ENCODE assay signal across 24 cellular contexts in the genomic region with DNA sequence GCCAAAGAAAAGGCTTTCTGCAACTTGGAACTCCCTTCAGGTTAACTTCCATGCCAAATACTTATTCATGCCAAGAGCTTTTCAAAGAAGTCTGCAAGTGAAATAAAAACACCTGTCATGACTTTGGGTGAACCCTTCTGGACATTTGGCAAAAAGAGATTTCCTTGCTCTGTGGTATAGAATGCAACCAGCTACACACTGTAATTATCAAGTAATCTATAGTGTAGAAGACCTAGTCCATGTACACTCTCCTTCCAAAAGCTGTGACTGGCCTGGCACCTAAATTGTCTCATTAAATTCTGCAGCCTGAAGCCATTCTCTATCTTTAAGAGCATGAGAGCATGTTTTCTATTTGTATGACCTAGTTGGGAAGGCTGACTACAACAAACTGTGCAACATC.
A peak's percentile ranks its signal among the peaks of the same experiment; 100 is the strongest.
DNase-seq lines count a peak whose midpoint lies in the region; ATAC-seq and TF ChIP-seq lines count a peak whose summit lies in the region.
"Had no signal": no experiment of that assay in that cellular context is flagged by ENCODE, and none has a peak within 500 bp of the region (broad histone marks: within the 10 kb centered on the region; RNA-seq: fewer than 3 reads in every experiment).

No MANE protein-coding gene starts in this region.

- H3F3A ChIP-seq in SK-N-SH (replicated peaks; ENCODE audit: insufficient read depth) = no peaks in the 10 kb centered on the region

- peak; percentile 67 for ATAC-seq in sciatic nerve
- no peak for ATAC-seq in activated T-helper 17 cell treated with anti-CD3 and anti-CD28 coated beads, Interleukin-2, amount 50 U/mL, for 72 hours (replicated peaks)
- ATAC-seq: GM12878 had no signal

- H3K4me3 ChIP-seq in esophagus muscularis mucosa (no peak overlapping the region), SK-N-SH (ENCODE audit: low read depth in 2 of 2, low read length in 1 of 2) (no peak overlapping the region)
- H3K4me3 ChIP-seq: BLaER1, GM12878 had no signal

- H3K79me2 ChIP-seq in SK-N-SH (ENCODE audit: insufficient read depth) = no peaks in the 10 kb centered on the region

- no peaks in the 10 kb centered on the region for H3K9me3 ChIP-seq in esophagus muscularis mucosa
- H3K9me3 ChIP-seq in SK-N-SH = no peaks in the 10 kb centered on the region
- H3K9me3 ChIP-seq: BE2C, BLaER1 had no signal

- H3K4me3 Mint-ChIP-seq in nephron = no peak overlapping the region
- no peak overlapping the region for H3K4me3 Mint-ChIP-seq in activated T-helper 17 cell treated with anti-CD3 and anti-CD28 coated beads, Interleukin-2, amount 50 U/mL, for 72 hours
- H3K4me3 Mint-ChIP-seq: CD14-positive monocyte; CD4-positive, alpha-beta memory T cell; CD8-positive, alpha-beta memory T cell had no signal

- H3K4me2 ChIP-seq in SK-N-SH = no peak overlapping the region
- H3K4me2 ChIP-seq: BLaER1 had no signal

- H3K36me3 ChIP-seq in esophagus muscularis mucosa (no peaks in the 10 kb centered on the region), SK-N-SH (replicated peaks in 1 of 2; ENCODE audit: control insufficient read depth in 1 of 2, insufficient read depth in 2 of 2, low read length in 1 of 2) (no peaks in the 10 kb centered on the region)
- H3K36me3 ChIP-seq: BE2C, BLaER1 had no signal

- H3K27me3 ChIP-seq in esophagus muscularis mucosa (no peaks in the 10 kb centered on the region), SK-N-SH (ENCODE audit: insufficient read depth) (no peaks in the 10 kb centered on the region; the same call in 1 of the 2 replicates)
- H3K27me3 ChIP-seq: BE2C, BLaER1 had no signal

- POLR2A ChIA-PET in SK-N-SH (lab: Yijun Ruan, JAX) = no interaction called here

- H3K9me3 Mint-ChIP-seq in nephron = no peaks in the 10 kb centered on the region
- peaks cover 8% of the 10 kb centered on the region for H3K9me3 Mint-ChIP-seq in activated T-helper 17 cell treated with anti-CD3 and anti-CD28 coated beads, Interleukin-2, amount 50 U/mL, for 72 hours

- no peaks in the 10 kb centered on the region for H3K36me3 Mint-ChIP-seq in nephron (ENCODE audit: low read depth)
- H3K36me3 Mint-ChIP-seq in activated T-helper 17 cell treated with anti-CD3 and anti-CD28 coated beads, Interleukin-2, amount 50 U/mL, for 72 hours (ENCODE audit: low read depth) = no peaks in the 10 kb centered on the region
- H3K36me3 Mint-ChIP-seq: CD14-positive monocyte; CD4-positive, alpha-beta memory T cell; CD4-positive, CD25-positive, alpha-beta regulatory T cell; CD8-positive, alpha-beta memory T cell had no signal

- peaks cover 0 to 59% (median 48%) of the 10 kb centered on the region in 4 donors for H3K4me1 ChIP-seq in esophagus muscularis mucosa
- H3K4me1 ChIP-seq in SK-N-SH (ENCODE audit: control insufficient read depth in 1 of 2, insufficient read depth in 2 of 2, low read depth in 1 of 2, low read length in 1 of 2) = no peaks in the 10 kb centered on the region
- H3K4me1 ChIP-seq: BE2C, BLaER1 had no signal

- peaks cover 56% of the 10 kb centered on the region for H3K4me1 Mint-ChIP-seq in nephron
- no peaks in the 10 kb centered on the region for H3K4me1 Mint-ChIP-seq in activated T-helper 17 cell treated with anti-CD3 and anti-CD28 coated beads, Interleukin-2, amount 50 U/mL, for 72 hours
- H3K4me1 Mint-ChIP-seq: CD14-positive monocyte; CD4-positive, alpha-beta memory T cell; CD4-positive, CD25-positive, alpha-beta regulatory T cell; CD8-positive, alpha-beta memory T cell had no signal

- no peaks in the 10 kb centered on the region for H3K9me2 ChIP-seq in SK-N-SH

- no peak for TF ChIP-seq RAD21 in SK-N-SH (IDR thresholded peaks at IDR 0.05; ENCODE audit: low read length)

- no peak for TF ChIP-seq EP300 in esophagus muscularis mucosa (IDR thresholded peaks at IDR 0.05)
- TF ChIP-seq EP300 in SK-N-SH (IDR thresholded peaks at IDR 0.05; ENCODE audit: borderline replicate concordance in 1 of 2, low read depth in 1 of 2, low read length in 1 of 2) = no peak

- intact Hi-C loops in esophagus muscularis mucosa (cut with DNase I) (no loop called here), sciatic nerve (cut with DNase I) (no loop called here)

- H4K20me1 ChIP-seq in SK-N-SH (ENCODE audit: insufficient read depth) = no peaks in the 10 kb centered on the region
- H4K20me1 ChIP-seq: BLaER1 had no signal

- H3K27ac Mint-ChIP-seq in nephron = peak overlapping the region in 2 of 3 experiments; percentile 41 to 83
- H3K27ac Mint-ChIP-seq in activated T-helper 17 cell treated with anti-CD3 and anti-CD28 coated beads, Interleukin-2, amount 50 U/mL, for 72 hours = no peak overlapping the region
- H3K27ac Mint-ChIP-seq: CD14-positive monocyte; CD4-positive, alpha-beta memory T cell; CD4-positive, CD25-positive, alpha-beta regulatory T cell; CD8-positive, alpha-beta memory T cell had no signal

- no peaks in the 10 kb centered on the region for H3K27me3 Mint-ChIP-seq in nephron (ENCODE audit: low read depth)
- no peaks in the 10 kb centered on the region for H3K27me3 Mint-ChIP-seq in activated T-helper 17 cell treated with anti-CD3 and anti-CD28 coated beads, Interleukin-2, amount 50 U/mL, for 72 hours
- H3K27me3 Mint-ChIP-seq: CD4-positive, alpha-beta memory T cell; CD4-positive, CD25-positive, alpha-beta regulatory T cell; CD8-positive, alpha-beta memory T cell had no signal

- peak overlapping the region; percentile 19 to 35 (median 24) for H3K27ac ChIP-seq in esophagus muscularis mucosa (replicated peaks in 1 of 4)
- no peak overlapping the region for H3K27ac ChIP-seq in SK-N-SH (ENCODE audit: low read depth in 2 of 2, low read length in 1 of 2)
- H3K27ac ChIP-seq: BLaER1 had no signal

- TF ChIP-seq POLR2A in esophagus muscularis mucosa (IDR thresholded peaks at IDR 0.05; ENCODE audit: low read depth) = no peak

- no peak overlapping the region for H2AFZ ChIP-seq in SK-N-SH (ENCODE audit: low read depth)

- DNase-seq in esophagus muscularis mucosa (ENCODE audit: extremely low spot score) (no peak), sciatic nerve (ENCODE audit: low spot score) (no peak), SK-N-SH (no peak), NCI-H1694 (lab: John Stamatoyannopoulos, UW) (no peak)
- DNase-seq: 8988T; ACHN; BE2C; C1 segment of cervical spinal cord; CD4-positive, alpha-beta memory T cell; CD4-positive, CD25-positive, alpha-beta regulatory T cell; CD8-positive, alpha-beta memory T cell; COR-L47; DMS 273 treated with DMSO at 0.1 percent for 48 hours; DMS153; DMS53; DMS79; DND-41; EL; GDM1 had no signal

- H3K9ac ChIP-seq in SK-N-SH = no peak overlapping the region
- H3K9ac ChIP-seq: BLaER1 had no signal

- no peak for TF ChIP-seq CTCF in esophagus muscularis mucosa (IDR thresholded peaks at IDR 0.05)
- TF ChIP-seq CTCF in nephron (IDR thresholded peaks at IDR 0.05; ENCODE audit: unreplicated experiment in 3 of 3) = no peak
- no peak for TF ChIP-seq CTCF in SK-N-SH (IDR thresholded peaks at IDR 0.05)

- CTCF ChIA-PET in SK-N-SH (lab: Yijun Ruan, JAX) = interaction anchor here (1.8 kb wide), 1 partner anchor 232 kb away, joined by 4 read pairs; a partner anchor contains a TSS

TF ChIP-seq in SK-N-SH, 30 proteins besides CTCF, POLR2A, EP300 and RAD21:
- TF ChIP-seq FOXJ3 (CRISPR knock-in tag; IDR thresholded peaks at IDR 0.05) (no peak), RFX5 (IDR thresholded peaks at IDR 0.05; ENCODE audit: low read length) (no peak), JUND (IDR thresholded peaks at IDR 0.05) (no peak), NRF1 (IDR thresholded peaks at IDR 0.05; ENCODE audit: low read depth, low read length) (no peak), GABPA (IDR thresholded peaks at IDR 0.05; ENCODE audit: low read depth) (no peak), RXRA (IDR thresholded peaks at IDR 0.05; ENCODE audit: borderline replicate concordance, low read depth) (no peak)

Comparison
In these comparisons a context has a peak if more than half of its experiments do, and no peak if none do; other contexts are left out.
1. H3K27ac ChIP-seq: peak in esophagus muscularis mucosa (4 of 4); none in SK-N-SH (0 of 2).